Comparison of ENCODE assay signal across 3 cellular contexts in genomic region chr2:69020496-69020895, GRCh38.
TF ChIP-seq lines count a peak whose summit lies in the region.

No MANE protein-coding gene starts in this region.

TF ChIP-seq in A549, 52 proteins besides CTCF, POLR2A, EP300 and RAD21:
- TF ChIP-seq BCL3 (IDR thresholded peaks at IDR 0.05), result no peak
- no peak for TF ChIP-seq SREBF2 (IDR thresholded peaks at IDR 0.05)
- TF ChIP-seq ZC3H11A (IDR thresholded peaks at IDR 0.05), result no peak
- no peak for TF ChIP-seq HOXB5 (CRISPR knock-in tag; IDR thresholded peaks at IDR 0.05)
- TF ChIP-seq CEBPB (IDR thresholded peaks at IDR 0.05), result no peak
- TF ChIP-seq ATOH8 (CRISPR knock-in tag; IDR thresholded peaks at IDR 0.05; ENCODE audit: low read depth), result no peak
- no peak for TF ChIP-seq HES2 (IDR thresholded peaks at IDR 0.05)
- TF ChIP-seq CBX2 (IDR thresholded peaks at IDR 0.05; ENCODE audit: borderline replicate concordance, low read depth), result no peak
- TF ChIP-seq E2F6 (IDR thresholded peaks at IDR 0.05; ENCODE audit: borderline replicate concordance, low read depth), result no peak
- TF ChIP-seq CHD2 (IDR thresholded peaks at IDR 0.05; ENCODE audit: low read length, partially characterized antibody), result no peak
- no peak for TF ChIP-seq SMC3 (IDR thresholded peaks at IDR 0.05)
- TF ChIP-seq PHF8 (IDR thresholded peaks at IDR 0.05; ENCODE audit: borderline replicate concordance, low read depth), result no peak

TF ChIP-seq in IMR-90, 13 proteins besides CTCF, POLR2A, EP300 and RAD21:
- TF ChIP-seq ELK1 (IDR thresholded peaks at IDR 0.05; ENCODE audit: borderline replicate concordance, low read depth, low read length) (no peak), CHD1 (IDR thresholded peaks at IDR 0.05; ENCODE audit: low read depth, low read length) (no peak), RCOR1 (IDR thresholded peaks at IDR 0.05; ENCODE audit: insufficient replicate concordance, low read length) (no peak), USF2 (IDR thresholded peaks at IDR 0.05; ENCODE audit: low read depth, low read length) (no peak), MAFK (IDR thresholded peaks at IDR 0.05; ENCODE audit: low read depth, low read length) (no peak), BHLHE40 (IDR thresholded peaks at IDR 0.05; ENCODE audit: low read depth, low read length) (no peak), CEBPB (IDR thresholded peaks at IDR 0.05; ENCODE audit: low read depth, low read length) (no peak), RFX5 (IDR thresholded peaks at IDR 0.05; ENCODE audit: low read depth, low read length) (no peak), MXI1 (IDR thresholded peaks at IDR 0.05; ENCODE audit: borderline replicate concordance, low read depth, low read length) (no peak), SMC3 (IDR thresholded peaks at IDR 0.05; ENCODE audit: low read depth, low read length) (no peak), FOS (IDR thresholded peaks at IDR 0.05; ENCODE audit: low read depth, low read length) (no peak), NFE2L2 (IDR thresholded peaks at IDR 0.05; ENCODE audit: low read depth, low read length) (no peak)

TF ChIP-seq in HEK293T, 16 proteins besides CTCF, POLR2A, EP300 and RAD21 (continued from another document):
- no peak for TF ChIP-seq PKNOX1 (IDR thresholded peaks at IDR 0.05)
- TF ChIP-seq FOXA1 (IDR thresholded peaks at IDR 0.05), result no peak
- no peak for TF ChIP-seq CTBP1 (IDR thresholded peaks at IDR 0.05; ENCODE audit: borderline replicate concordance)
- TF ChIP-seq LEF1 (IDR thresholded peaks at IDR 0.05; ENCODE audit: borderline replicate concordance), result no peak
- TF ChIP-seq ARNT (IDR thresholded peaks at IDR 0.05), result no peak
- no peak for TF ChIP-seq SUZ12 (IDR thresholded peaks at IDR 0.05)
